In the genomic region with DNA sequence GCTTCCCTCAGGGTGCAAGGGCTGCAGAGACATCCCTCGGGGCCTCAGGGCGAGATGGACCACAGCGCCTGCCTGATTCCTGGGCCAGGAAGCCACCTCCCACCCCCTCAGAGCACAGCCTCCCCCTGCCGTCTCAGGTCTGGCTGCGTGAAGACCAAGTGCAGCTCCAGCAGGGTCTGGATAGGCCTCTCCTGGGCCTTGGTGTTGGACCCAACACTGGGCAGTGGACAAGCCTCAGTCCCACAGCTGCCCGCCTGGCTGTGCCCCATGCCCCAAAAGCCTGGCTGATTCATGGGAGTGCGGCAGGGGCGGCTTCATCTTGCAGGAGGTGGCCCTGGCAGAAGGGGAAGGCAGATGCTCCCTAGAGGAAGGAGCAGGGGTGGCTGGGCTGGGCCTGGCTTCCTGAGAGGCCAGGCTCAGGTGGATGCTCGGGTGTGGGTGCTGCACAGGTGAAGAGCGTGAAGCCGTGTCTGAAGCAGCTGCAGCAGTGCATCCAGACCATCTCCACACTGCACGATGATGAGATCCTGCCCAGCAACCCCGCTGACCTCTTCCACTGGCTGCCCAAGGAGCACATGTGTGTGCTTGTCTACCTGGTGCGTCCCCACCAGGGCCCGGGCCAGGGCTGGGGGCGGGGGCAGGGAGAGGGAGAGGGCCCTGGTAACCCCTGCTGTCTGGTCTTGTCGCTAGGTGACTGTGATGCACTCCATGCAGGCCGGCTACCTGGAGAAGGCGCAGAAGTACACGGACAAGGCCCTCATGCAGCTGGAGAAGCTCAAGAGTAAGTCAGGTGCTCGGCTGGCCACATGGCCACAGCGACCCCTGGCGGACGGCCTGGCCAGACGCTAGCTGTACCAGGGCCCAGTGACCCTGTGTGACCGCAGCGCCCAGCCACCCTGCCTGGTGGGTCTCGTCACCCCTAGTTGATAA, we compare ENCODE assay signal across 8 cellular contexts. TPM values are rescaled to one million over a fixed set of nuclear protein-coding genes. Genes with fewer than 3 reads are reported as not detected.
DNase-seq lines count a peak whose midpoint lies in the region; ATAC-seq and TF ChIP-seq lines count a peak whose summit lies in the region.

No MANE protein-coding gene starts in this region.

- no peak overlapping the region for H3K4me2 ChIP-seq in osteoblast (ENCODE audit: insufficient read depth, low read length)

- in situ Hi-C loops in G401 (cut with HindIII; ENCODE audit: low sequenced_read_pairs) (no loop called here), SK-MEL-5 (cut with HindIII; ENCODE audit: low pct_unique_long_range_greater_than_20kb, low sequenced_read_pairs) (no loop called here)

- TF ChIP-seq CTCF in osteoblast (IDR thresholded peaks at IDR 0.05; ENCODE audit: extremely low read depth, low read depth, low read length): peak; percentile 82
- TF ChIP-seq CTCF in CD8-positive, alpha-beta T cell (IDR thresholded peaks at IDR 0.05): no peak

- no peak for ATAC-seq in CD8-positive, alpha-beta T cell

- H3K4me3 ChIP-seq in osteoblast (ENCODE audit: insufficient read depth, low read length) (no peak overlapping the region), SJCRH30 (no peak overlapping the region)
- H3K4me3 ChIP-seq in CD8-positive, alpha-beta T cell (ENCODE audit: low read depth, low read length): no peak overlapping the region

- peaks cover 15% of the 10 kb centered on the region for H4K20me1 ChIP-seq in osteoblast (ENCODE audit: insufficient read depth, low read length)

- H3K36me3 ChIP-seq in osteoblast (ENCODE audit: insufficient read depth, low read length) (peaks cover 69% of the 10 kb centered on the region), SJCRH30 (peaks cover 13% of the 10 kb centered on the region)
- peaks cover 71% of the 10 kb centered on the region for H3K36me3 ChIP-seq in CD8-positive, alpha-beta T cell (ENCODE audit: insufficient read depth, low read length)

- no peak overlapping the region for H2AFZ ChIP-seq in osteoblast (ENCODE audit: low read length)

- H3K27ac ChIP-seq in osteoblast (ENCODE audit: low read depth, low read length) (no peak overlapping the region), SJCRH30 (no peak overlapping the region)
- no peak overlapping the region for H3K27ac ChIP-seq in CD8-positive, alpha-beta T cell (ENCODE audit: low read depth, low read length)

- H3K9me3 Mint-ChIP-seq in CD8-positive, alpha-beta T cell: no peaks in the 10 kb centered on the region

- H3K36me3 Mint-ChIP-seq in CD8-positive, alpha-beta T cell: peaks cover 73% of the 10 kb centered on the region

- H3K4me1 ChIP-seq in osteoblast (ENCODE audit: insufficient read depth, low read length) (peaks cover 13% of the 10 kb centered on the region), SJCRH30 (no peaks in the 10 kb centered on the region)
- H3K4me1 ChIP-seq in CD8-positive, alpha-beta T cell (ENCODE audit: insufficient read depth, low read length): no peaks in the 10 kb centered on the region

- no peaks in the 10 kb centered on the region for H3K4me1 Mint-ChIP-seq in CD8-positive, alpha-beta T cell (ENCODE audit: low read depth)

- no peak overlapping the region for H3K4me3 Mint-ChIP-seq in CD8-positive, alpha-beta T cell

- H3K27me3 ChIP-seq in osteoblast (ENCODE audit: insufficient read depth, low read length) (no peaks in the 10 kb centered on the region), SJCRH30 (no peaks in the 10 kb centered on the region)
- no peaks in the 10 kb centered on the region for H3K27me3 ChIP-seq in CD8-positive, alpha-beta T cell (ENCODE audit: insufficient read depth, low read length)

- POLR2A ChIA-PET in CD8-positive, alpha-beta T cell (lab: Charles Lee): no interaction called here

- no peaks in the 10 kb centered on the region for H3K79me2 ChIP-seq in osteoblast (ENCODE audit: insufficient read depth, low read length)

- DNase-seq in G401 (ENCODE audit: low spot score) (peak; percentile 53), LoVo (ENCODE audit: low spot score) (peak; percentile 30), SK-MEL-5 (ENCODE audit: low read depth, low spot score) (peak; percentile 70), fibroblast of peridontal ligament (ENCODE audit: extremely low read depth) (peak; percentile 42), osteoblast (ENCODE audit: insufficient read length, low spot score, missing footprints) (peak; percentile 98), SJCRH30 (no peak)
- DNase-seq in CD8-positive, alpha-beta T cell: no peak
- DNase-seq in stimulated activated naive CD4-positive, alpha-beta T cell (lab: John Stamatoyannopoulos, UW): no peak

- no peaks in the 10 kb centered on the region for H3K27me3 Mint-ChIP-seq in CD8-positive, alpha-beta T cell (ENCODE audit: low read depth)

- no peaks in the 10 kb centered on the region for H3K9me3 ChIP-seq in osteoblast (ENCODE audit: low read depth, low read length)
- H3K9me3 ChIP-seq in SJCRH30 (replicated peaks): no peaks in the 10 kb centered on the region
- H3K9me3 ChIP-seq in CD8-positive, alpha-beta T cell (ENCODE audit: low read length): no peaks in the 10 kb centered on the region

- no peak overlapping the region for H3K27ac Mint-ChIP-seq in CD8-positive, alpha-beta T cell

- intact Hi-C loops in CD8-positive, alpha-beta T cell (cut with DNase I, micrococcal nuclease): no loop called here

- CTCF ChIA-PET in CD8-positive, alpha-beta T cell (lab: Charles Lee): interaction anchor here (0.8 to 1.4 kb wide), 2 partner anchors 19 to 168 kb away, joined by 3 read pairs; no protein-coding TSS in a partner anchor

RNA-seq across cellular contexts. Expression of gene MAU2, which starts 21.7 kb away (rescaled TPM):
- total RNA-seq in G401 (2014; rRNA removed; shearing (Covaris generic)): 18.2 and 25.5 TPM in 2 replicates
- 17.4 and 20.7 TPM in 2 replicates for total RNA-seq in SK-MEL-5 (2014; rRNA removed; shearing (Covaris generic))
- polyA plus RNA-seq in SK-MEL-5 (2015; cell fraction: cytosol; rRNA removed): 30.6 and 32.3 TPM in 2 replicates
- 67.0 and 80.6 TPM in 2 replicates for polyA plus RNA-seq in SK-MEL-5 (2015; cell fraction: nucleus; rRNA removed)
- total RNA-seq in osteoblast: 37.1 and 39.1 TPM in 2 replicates
- 18.0 and 24.3 TPM in 2 replicates for total RNA-seq in SJCRH30 (2014; rRNA removed; shearing (Covaris generic))
- 100 to 1,000 TPM; 137 to 139 TPM for total RNA-seq in CD8-positive, alpha-beta T cell

RNA-seq across cellular contexts. Expression of gene SUGP1, which starts 22.0 kb away (rescaled TPM):
- 37.2 and 65.6 TPM in 2 replicates for total RNA-seq in G401 (2014; rRNA removed; shearing (Covaris generic))
- 20.1 and 23.1 TPM in 2 replicates for total RNA-seq in SK-MEL-5 (2014; rRNA removed; shearing (Covaris generic))
- polyA plus RNA-seq in SK-MEL-5 (2015; cell fraction: cytosol; rRNA removed): 29.0 and 29.6 TPM in 2 replicates
- 48.7 and 77.6 TPM in 2 replicates for polyA plus RNA-seq in SK-MEL-5 (2015; cell fraction: nucleus; rRNA removed)
- 27.1 and 31.2 TPM in 2 replicates for total RNA-seq in osteoblast
- 35.4 and 40.8 TPM in 2 replicates for total RNA-seq in SJCRH30 (2014; rRNA removed; shearing (Covaris generic))
- total RNA-seq in CD8-positive, alpha-beta T cell: 10 to 100 TPM; 60.9 to 68.2 TPM

Comparison
In these comparisons a context has a peak if more than half of its experiments do, and no peak if none do; other contexts are left out.
1. DNase-seq: peak in G401 (single experiment), LoVo (single experiment), SK-MEL-5 (single experiment), fibroblast of peridontal ligament (single experiment) and osteoblast (single experiment); none in SJCRH30 (0 of 2), CD8-positive, alpha-beta T cell (0 of 7) and stimulated activated naive CD4-positive, alpha-beta T cell (0 of 6).